14 cellular contexts compared by ENCODE assay signal in the genomic region with DNA sequence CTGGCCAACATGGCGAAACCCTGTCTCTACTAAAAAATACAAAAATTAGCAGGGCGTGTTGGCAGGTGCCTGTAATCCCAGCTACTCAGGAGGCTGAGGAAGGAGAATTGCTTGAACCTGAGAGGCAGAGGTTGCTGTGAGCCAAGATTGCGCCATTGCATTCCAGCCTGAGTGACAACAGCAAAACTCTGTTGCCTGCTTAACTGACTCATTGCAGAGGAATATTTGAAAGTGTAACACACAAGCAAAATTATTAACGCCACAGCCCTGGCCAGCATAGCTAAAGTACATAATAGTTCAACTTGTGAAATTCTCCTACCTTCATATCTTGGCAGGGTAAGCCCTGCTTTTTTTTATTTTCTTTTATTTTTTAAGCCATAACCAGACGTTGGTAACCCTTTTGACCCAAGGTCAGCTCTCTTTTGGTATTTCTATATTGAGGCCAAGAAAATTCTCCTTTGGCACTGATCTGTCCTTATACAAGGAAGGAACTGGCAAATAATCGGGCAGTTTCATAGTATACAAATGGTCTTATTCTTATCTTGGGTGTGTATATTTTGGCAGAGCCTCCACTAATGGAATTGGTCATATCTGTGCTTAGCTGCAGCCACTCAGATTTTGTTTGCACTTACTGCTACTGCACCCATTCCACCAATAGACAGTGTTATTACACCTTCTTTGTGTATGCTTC. TPM values are rescaled to one million over a fixed set of nuclear protein-coding genes. Genes with fewer than 3 reads are reported as not detected.
A peak's percentile ranks its signal among the peaks of the same experiment; 100 is the strongest.
DNase-seq lines count a peak whose midpoint lies in the region; ATAC-seq and TF ChIP-seq lines count a peak whose summit lies in the region.
"Had no signal": no experiment of that assay in that cellular context is flagged by ENCODE, and none has a peak within 500 bp of the region (broad histone marks: within the 10 kb centered on the region; RNA-seq: fewer than 3 reads in every experiment).

No MANE protein-coding gene starts in this region.

- no peak overlapping the region for H4K91ac ChIP-seq in trophoblast cell (ENCODE audit: low read depth, low read length)

- POLR2A ChIA-PET in RWPE1 (lab: Yijun Ruan, JAX; ENCODE audit: low non-redundant PET): no interaction called here

- no peak overlapping the region for H3K23ac ChIP-seq in trophoblast cell (ENCODE audit: low read length)

- H2BK5ac ChIP-seq in trophoblast cell (ENCODE audit: low read depth, low read length, poor library complexity): no peak overlapping the region

- no peak overlapping the region for H2BK120ac ChIP-seq in trophoblast cell (ENCODE audit: insufficient read depth, low read length, poor library complexity)

- H3K9me3 Mint-ChIP-seq in Calu3 (ENCODE audit: low read depth, unreplicated experiment) (peaks cover 7% of the 10 kb centered on the region), type B pancreatic cell (peaks cover 10% of the 10 kb centered on the region)

- intact Hi-C loops in Calu3 (cut with micrococcal nuclease; ENCODE audit: unreplicated experiment): loop anchor here (2.0 to 5.0 kb wide), 4 partner anchors 42 to 117 kb away; partner anchors contain the start of gene ADGRF1

- H3K9me3 ChIP-seq in trophoblast cell (ENCODE audit: insufficient read depth, low read depth, low read length): no peaks in the 10 kb centered on the region

- no peak overlapping the region for H4K8ac ChIP-seq in trophoblast cell (ENCODE audit: low read depth, low read length)

- H3K18ac ChIP-seq in trophoblast cell (ENCODE audit: low read length): no peak overlapping the region

- BruUV-seq in Calu3 (replicated peaks; lab: Mats Ljungman, UMichigan): TSS peak; percentile 83

- peak overlapping the region; percentile 88 for H3K27ac Mint-ChIP-seq in Calu3 (ENCODE audit: unreplicated experiment)
- no peak overlapping the region for H3K27ac Mint-ChIP-seq in type B pancreatic cell
- H3K27ac Mint-ChIP-seq: CD4-positive, CD25-positive, alpha-beta regulatory T cell had no signal

- no peaks in the 10 kb centered on the region for H3K79me2 ChIP-seq in trophoblast cell (ENCODE audit: control insufficient read depth, insufficient read depth, low read length, poor library complexity)

- peaks cover 0 to 3% of the 10 kb centered on the region in 2 experiments for H3K4me1 ChIP-seq in trophoblast cell (ENCODE audit: control insufficient read depth in 1 of 2, insufficient read depth in 2 of 2, low read length in 2 of 2)

- H3K14ac ChIP-seq in trophoblast cell (ENCODE audit: low read length): no peak overlapping the region

- H3K4me3 Mint-ChIP-seq in Calu3 (ENCODE audit: low read depth, unreplicated experiment) (peak overlapping the region; percentile 19), type B pancreatic cell (no peak overlapping the region)
- H3K4me3 Mint-ChIP-seq: CD4-positive, CD25-positive, alpha-beta regulatory T cell had no signal

- H3K4ac ChIP-seq in trophoblast cell (ENCODE audit: low read depth, low read length): no peak overlapping the region

- no peak overlapping the region for H3K9ac ChIP-seq in trophoblast cell (ENCODE audit: low read length)

- peak overlapping the region; percentile 77 for H3K27ac ChIP-seq in RWPE1
- no peak overlapping the region for H3K27ac ChIP-seq in trophoblast cell (ENCODE audit: low read depth, low read length)

- no peak for ATAC-seq in HG03280 (IDR thresholded peaks at IDR 0.05; ENCODE audit: unreplicated experiment)
- ATAC-seq: GM12878 had no signal

- CTCF ChIA-PET in Calu3 (lab: Charles Lee): interaction anchor here (0.8 to 1.6 kb wide), 10 partner anchors 10 to 808 kb away, joined by 3 to 9 read pairs (median 4); partner anchors contain the start of gene ENPP5
- CTCF ChIA-PET in RWPE1 (lab: Yijun Ruan, JAX): no interaction called here

- H3K27me3 Mint-ChIP-seq in Calu3 (ENCODE audit: unreplicated experiment) (no peaks in the 10 kb centered on the region), type B pancreatic cell (no peaks in the 10 kb centered on the region)
- H3K27me3 Mint-ChIP-seq: CD4-positive, CD25-positive, alpha-beta regulatory T cell had no signal

- H2BK12ac ChIP-seq in trophoblast cell (ENCODE audit: low read length): no peak overlapping the region

- no peaks in the 10 kb centered on the region for H3K36me3 ChIP-seq in trophoblast cell (ENCODE audit: control insufficient read depth in 1 of 2, insufficient read depth in 2 of 2, low read length in 2 of 2)

- H3K36me3 Mint-ChIP-seq in Calu3 (ENCODE audit: insufficient read depth, unreplicated experiment) (peaks cover 11% of the 10 kb centered on the region), type B pancreatic cell (no peaks in the 10 kb centered on the region)
- H3K36me3 Mint-ChIP-seq: CD4-positive, CD25-positive, alpha-beta regulatory T cell had no signal

- H3K4me1 Mint-ChIP-seq in Calu3 (ENCODE audit: low read depth, unreplicated experiment) (peaks cover 64% of the 10 kb centered on the region), type B pancreatic cell (ENCODE audit: unreplicated experiment) (no peaks in the 10 kb centered on the region)
- H3K4me1 Mint-ChIP-seq: CD4-positive, CD25-positive, alpha-beta regulatory T cell had no signal

- no peaks in the 10 kb centered on the region for H3K79me1 ChIP-seq in trophoblast cell (ENCODE audit: low read length)

- H3K4me3 ChIP-seq in fibroblast of the aortic adventitia (ENCODE audit: low read depth, low read length) (no peak overlapping the region), trophoblast cell (ENCODE audit: low read depth, low read length) (no peak overlapping the region)
- H3K4me3 ChIP-seq: GM12878 had no signal

- DNase-seq in Calu3: peak; percentile 79
- DNase-seq in RWPE1 (ENCODE audit: low spot score): peak; percentile 64
- DNase-seq in fibroblast of the aortic adventitia (ENCODE audit: low read depth): peak; percentile 92
- peak; percentile 94 to 98 for DNase-seq in trophoblast cell
- no peak for DNase-seq in occipital lobe (lab: John Stamatoyannopoulos, UW)
- no peak for DNase-seq in type B pancreatic cell (ENCODE audit: extremely low spot score, unreplicated experiment)
- DNase-seq in NCI-H1436 treated with DMSO at 0.1 percent for 48 hours (lab: John Stamatoyannopoulos, UW): no peak
- DNase-seq: activated CD4-positive, alpha-beta T cell treated with anti-CD3 and anti-CD28 coated beads for 4 hours; CD4-positive, CD25-positive, alpha-beta regulatory T cell; NCI-H1436; SHP77 had no signal

- H3K27me3 ChIP-seq in trophoblast cell (ENCODE audit: insufficient read depth, low read length): no peaks in the 10 kb centered on the region

- H3K4me2 ChIP-seq in trophoblast cell (ENCODE audit: low read length): no peak overlapping the region

- H2AK5ac ChIP-seq in trophoblast cell (ENCODE audit: low read length): no peak overlapping the region

- H4K12ac ChIP-seq in trophoblast cell (ENCODE audit: low read depth, low read length): no peak overlapping the region

- WGBS in trophoblast cell (ENCODE audit: extremely low coverage, insufficient coverage, insufficient read length): no CpG with 5 or more reads among the region's 6 CpGs

- TF ChIP-seq CTCF in Calu3 (IDR thresholded peaks at IDR 0.05; ENCODE audit: unreplicated experiment) (no peak), RWPE1 (conservative IDR thresholded peaks at IDR 0.05; ENCODE audit: low read depth) (no peak), fibroblast of the aortic adventitia (IDR thresholded peaks at IDR 0.05; ENCODE audit: insufficient read depth, low read length) (no peak), type B pancreatic cell (conservative IDR thresholded peaks at IDR 0.05) (no peak)

- no peak overlapping the region for H2AFZ ChIP-seq in trophoblast cell (ENCODE audit: insufficient read depth, low read length, poor library complexity)

RNA-seq across cellular contexts. Expression of gene ADGRF5, which starts 4.0 kb away (rescaled TPM):
- total RNA-seq in Calu3 (2022): 0.07 and 0.24 TPM in 2 replicates
- total RNA-seq in fibroblast of the aortic adventitia (ENCODE audit: low replicate concordance): under 0.01 and 15.9 TPM in 2 replicates
- 0.25 and 0.30 TPM in 2 replicates for polyA plus RNA-seq in trophoblast cell (2013)
- total RNA-seq in occipital lobe: 8.0 TPM
- 0.58 and 1.2 TPM in 2 replicates for total RNA-seq in type B pancreatic cell (ENCODE audit: low replicate concordance)
- total RNA-seq: CD4-positive, CD25-positive, alpha-beta regulatory T cell had no signal
- polyA plus RNA-seq: CD4-positive, CD25-positive, alpha-beta regulatory T cell; neural cell had no signal

Comparison
In these comparisons a context has a peak if more than half of its experiments do, and no peak if none do; other contexts are left out.
1. DNase-seq: peak in Calu3 (single experiment), RWPE1 (single experiment), fibroblast of the aortic adventitia (single experiment) and trophoblast cell (2 of 2); none in occipital lobe (single experiment), type B pancreatic cell (single experiment) and NCI-H1436 treated with DMSO at 0.1 percent for 48 hours (single experiment).